1 cellular context compared by ENCODE assay signal in genomic region chr16:67086829-67087228, GRCh38.
TF ChIP-seq lines count a peak whose summit lies in the region.

No MANE protein-coding gene starts in this region.

TF ChIP-seq in HepG2, 621 proteins besides CTCF, POLR2A, EP300 and RAD21:
- TF ChIP-seq ZNF317 (CRISPR knock-in tag; IDR thresholded peaks at IDR 0.05) (peak; percentile 75; the same call in 1 of the 2 replicates), ZKSCAN1 (IDR thresholded peaks at IDR 0.05; ENCODE audit: low read length) (no peak)
